ENCODE assay signal across 9 cellular contexts in genomic region chr2:84942964-84943421, GRCh38. TPM values are rescaled to one million over a fixed set of nuclear protein-coding genes. Genes with fewer than 3 reads are reported as not detected.
A peak's percentile ranks its signal among the peaks of the same experiment; 100 is the strongest.
DNase-seq lines count a peak whose midpoint lies in the region; ATAC-seq and TF ChIP-seq lines count a peak whose summit lies in the region.
"Had no signal": no experiment of that assay in that cellular context is flagged by ENCODE, and none has a peak within 500 bp of the region (broad histone marks: within the 10 kb centered on the region; RNA-seq: fewer than 3 reads in every experiment).

No MANE protein-coding gene starts in this region.

- no peak overlapping the region for H3K4me3 ChIP-seq in foreskin fibroblast (ENCODE audit: low read depth in 1 of 2, low read length in 2 of 2)

- peak; percentile 24 for ATAC-seq in GM21723 (IDR thresholded peaks at IDR 0.05; ENCODE audit: unreplicated experiment)
- ATAC-seq: left colon had no signal

- TF ChIP-seq CTCF in foreskin fibroblast (IDR thresholded peaks at IDR 0.05; ENCODE audit: low read depth, low read length), result no peak

- DNase-seq in NOMO-1 treated with DMSO at 0.1 percent for 48 hours (lab: John Stamatoyannopoulos, UW; ENCODE audit: unreplicated experiment) (peak; percentile 41), NOMO-1 treated with dmso at 0.1 percent for 144 hours (lab: John Stamatoyannopoulos, UW; ENCODE audit: unreplicated experiment) (no peak), HT1080 (ENCODE audit: low read depth) (peak; percentile 79), foreskin fibroblast (peak; percentile 50 to 63), NCI-H510A (lab: John Stamatoyannopoulos, UW) (no peak), HuH-7.5 (ENCODE audit: low spot score) (no peak), DMS 273 (lab: John Stamatoyannopoulos, UW; ENCODE audit: unreplicated experiment) (no peak)
- DNase-seq: left colon had no signal

RNA-seq across cellular contexts. Expression of gene KCMF1, which starts 28.0 kb away (rescaled TPM):
- total RNA-seq in HT1080 (2014; rRNA removed; shearing (Covaris generic)), result 60.8 and 70.6 TPM in 2 replicates
- 72.8 and 102 TPM in 2 replicates for polyA plus RNA-seq in HT1080 (2015; cell fraction: cytosol; rRNA removed)
- polyA plus RNA-seq in HT1080 (2015; cell fraction: nucleus; rRNA removed), result 42.7 and 45.6 TPM in 2 replicates

RNA-seq across cellular contexts. Expression of gene TMSB10, which starts 37.5 kb away (rescaled TPM):
- total RNA-seq in HT1080 (2014; rRNA removed; shearing (Covaris generic)), result 2,966 and 4,695 TPM in 2 replicates
- polyA plus RNA-seq in HT1080 (2015; cell fraction: cytosol; rRNA removed), result 5,377 and 5,409 TPM in 2 replicates
- 1,307 and 1,395 TPM in 2 replicates for polyA plus RNA-seq in HT1080 (2015; cell fraction: nucleus; rRNA removed)

Comparison
In these comparisons a context has a peak if more than half of its experiments do, and no peak if none do; other contexts are left out.
1. DNase-seq: peak in NOMO-1 treated with DMSO at 0.1 percent for 48 hours (single experiment), HT1080 (single experiment) and foreskin fibroblast (2 of 2); none in NOMO-1 treated with dmso at 0.1 percent for 144 hours (single experiment), NCI-H510A (single experiment), HuH-7.5 (single experiment) and DMS 273 (single experiment).